ENCODE assay signal across 1 cellular context in the genomic region with DNA sequence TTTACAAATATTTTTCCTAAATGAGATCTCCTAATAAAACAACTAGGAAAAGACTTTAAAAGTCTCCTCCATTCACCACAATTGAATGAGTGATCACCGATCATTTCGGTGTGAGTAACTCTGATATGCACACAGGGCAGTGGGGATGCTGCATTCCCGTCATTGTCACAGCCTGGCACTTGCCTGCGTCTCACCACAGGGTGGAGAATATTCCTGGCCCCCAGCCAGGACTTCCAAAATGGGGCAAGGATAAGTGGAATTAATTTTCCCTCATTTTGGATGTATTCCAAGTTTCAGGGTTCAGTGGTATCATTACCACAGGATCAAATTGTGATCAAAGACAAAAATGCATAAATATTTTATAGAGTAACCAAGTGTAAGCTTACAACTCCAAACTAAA.
TF ChIP-seq lines count a peak whose summit lies in the region.

No MANE protein-coding gene starts in this region.

TF ChIP-seq in H1, 55 proteins besides CTCF, POLR2A, EP300 and RAD21 (continued from another document):
- TF ChIP-seq CHD7 (IDR thresholded peaks at IDR 0.05; ENCODE audit: insufficient replicate concordance, low read length) (no peak), ZNF274 (IDR thresholded peaks at IDR 0.05; ENCODE audit: borderline replicate concordance, extremely low read depth, low read length) (no peak), NRF1 (IDR thresholded peaks at IDR 0.05; ENCODE audit: low read depth, low read length) (no peak)
TF ChIP-seq in H1: peak in this region for 2.
